36 cellular contexts compared by ENCODE assay signal in genomic region chr7:92362131-92362530, GRCh38.
A peak's percentile ranks its signal among the peaks of the same experiment; 100 is the strongest.
DNase-seq lines count a peak whose midpoint lies in the region; ATAC-seq, FAIRE-seq and TF ChIP-seq lines count a peak whose summit lies in the region.
"Had no signal": no experiment of that assay in that cellular context is flagged by ENCODE, and none has a peak within 500 bp of the region (broad histone marks: within the 10 kb centered on the region; RNA-seq: fewer than 3 reads in every experiment).

No MANE protein-coding gene starts in this region.

- CTCF ChIA-PET in SK-N-SH (lab: Yijun Ruan, JAX), result interaction anchor here (1.6 to 1.7 kb wide), 2 partner anchors 44 to 62 kb away, joined by 3 to 6 read pairs; no protein-coding TSS in a partner anchor

- no peaks in the 10 kb centered on the region for H3K9me3 Mint-ChIP-seq in astrocyte (ENCODE audit: unreplicated experiment)
- H3K9me3 Mint-ChIP-seq: CD4-positive, alpha-beta T cell; CD8-positive, alpha-beta memory T cell; CD8-positive, alpha-beta T cell had no signal

- no peak overlapping the region for H3K4me3 ChIP-seq in SK-N-SH (ENCODE audit: low read depth in 2 of 2, low read length in 1 of 2)
- no peak overlapping the region for H3K4me3 ChIP-seq in astrocyte (ENCODE audit: insufficient read depth, low read depth, low read length)
- H3K4me3 ChIP-seq in fibroblast of pulmonary artery (replicated peaks; ENCODE audit: low read depth, low read length), result no peak overlapping the region
- no peak overlapping the region for H3K4me3 ChIP-seq in fibroblast of the aortic adventitia (ENCODE audit: low read depth, low read length)
- H3K4me3 ChIP-seq: A549; BLaER1; BLaER1 treated with 17β-estradiol and CSF1 and Interleukin-3, amounts not matched to agents 10 nM and 100 nM had no signal

- TF ChIP-seq RAD21 in SK-N-SH (IDR thresholded peaks at IDR 0.05; ENCODE audit: low read length), result no peak

- H3K9me2 ChIP-seq in SK-N-SH, result no peaks in the 10 kb centered on the region

- H3K4me2 ChIP-seq in SK-N-SH, result no peak overlapping the region
- no peak overlapping the region for H3K4me2 ChIP-seq in astrocyte (ENCODE audit: low read length)
- H3K4me2 ChIP-seq: A549; BLaER1; BLaER1 treated with 17β-estradiol and CSF1 and Interleukin-3, amounts not matched to agents 10 nM and 100 nM had no signal

- no peaks in the 10 kb centered on the region for H3K79me2 ChIP-seq in SK-N-SH (ENCODE audit: insufficient read depth)
- no peaks in the 10 kb centered on the region for H3K79me2 ChIP-seq in astrocyte (ENCODE audit: insufficient read depth, low read length)

- peaks cover 8% of the 10 kb centered on the region for H3K36me3 Mint-ChIP-seq in astrocyte (ENCODE audit: low read depth, unreplicated experiment)

- no peak for TF ChIP-seq EP300 in SK-N-SH (IDR thresholded peaks at IDR 0.05; ENCODE audit: borderline replicate concordance in 1 of 2, low read depth in 1 of 2, low read length in 1 of 2)

- H3F3A ChIP-seq in SK-N-SH (replicated peaks; ENCODE audit: insufficient read depth), result peaks cover 13% of the 10 kb centered on the region

- peaks cover 32 to 51% of the 10 kb centered on the region in 2 experiments for H3K36me3 ChIP-seq in SK-N-SH (replicated peaks in 1 of 2; ENCODE audit: control insufficient read depth in 1 of 2, insufficient read depth in 2 of 2, low read length in 1 of 2)
- peaks cover 13% of the 10 kb centered on the region for H3K36me3 ChIP-seq in astrocyte (ENCODE audit: insufficient read depth, low read length)
- H3K36me3 ChIP-seq: BE2C had no signal

- FAIRE-seq in astrocyte (lab: Jason Lieb, UNC), result no peak
- FAIRE-seq: A549, D721Med had no signal

- no peak overlapping the region for H3K4me3 Mint-ChIP-seq in astrocyte (ENCODE audit: unreplicated experiment)
- H3K4me3 Mint-ChIP-seq: B cell; CD14-positive monocyte; CD4-positive, alpha-beta memory T cell; CD4-positive, alpha-beta T cell; CD4-positive, CD25-positive, alpha-beta regulatory T cell; CD8-positive, alpha-beta memory T cell; CD8-positive, alpha-beta T cell had no signal

- peaks cover 3% of the 10 kb centered on the region for H3K4me1 Mint-ChIP-seq in astrocyte (ENCODE audit: low read depth, unreplicated experiment)
- H3K4me1 Mint-ChIP-seq: B cell; CD14-positive monocyte; CD8-positive, alpha-beta memory T cell had no signal

- H3K27me3 ChIP-seq in SK-N-SH (ENCODE audit: insufficient read depth) (no peaks in the 10 kb centered on the region), astrocyte (ENCODE audit: insufficient read depth, low read length) (no peaks in the 10 kb centered on the region)
- H3K27me3 ChIP-seq: BE2C; BLaER1; BLaER1 treated with 17β-estradiol and CSF1 and Interleukin-3, amounts not matched to agents 10 nM and 100 nM had no signal

- no peaks in the 10 kb centered on the region for H3K27me3 Mint-ChIP-seq in astrocyte (ENCODE audit: low read depth, unreplicated experiment)
- H3K27me3 Mint-ChIP-seq: B cell; CD4-positive, alpha-beta memory T cell; CD4-positive, alpha-beta T cell; CD4-positive, CD25-positive, alpha-beta regulatory T cell; CD8-positive, alpha-beta memory T cell had no signal

- H3K9ac ChIP-seq in SK-N-SH (no peak overlapping the region), astrocyte (ENCODE audit: low read length) (no peak overlapping the region)
- H3K9ac ChIP-seq: BLaER1; BLaER1 treated with 17β-estradiol and CSF1 and Interleukin-3, amounts not matched to agents 10 nM and 100 nM had no signal

- no peaks in the 10 kb centered on the region for H3K9me3 ChIP-seq in SK-N-SH
- H3K9me3 ChIP-seq in astrocyte (ENCODE audit: insufficient read depth, low read depth, low read length), result no peaks in the 10 kb centered on the region
- H3K9me3 ChIP-seq: A549, BE2C, BLaER1, Caco-2 had no signal

- DNase-seq in SK-N-SH (no peak), astrocyte (ENCODE audit: low read depth) (peak; percentile 52), fibroblast of pulmonary artery (ENCODE audit: low read depth) (peak; percentile 71), fibroblast of the aortic adventitia (ENCODE audit: low read depth) (peak; percentile 96), NCI-H187 treated with DMSO at 0.1 percent for 48 hours (lab: John Stamatoyannopoulos, UW) (no peak), NCI-H1417 (lab: John Stamatoyannopoulos, UW) (no peak)
- DNase-seq: 8988T; ACHN; AML-193; BE2C; C1 segment of cervical spinal cord; Caco-2; Calu3; CD4-positive, alpha-beta memory T cell; CD4-positive, alpha-beta T cell; CD4-positive, CD25-positive, alpha-beta regulatory T cell; CD8-positive, alpha-beta memory T cell; CD8-positive, alpha-beta T cell; COR-L47; DMS 273 treated with DMSO at 0.1 percent for 48 hours; DMS153; DMS53; DMS79; DMS79 treated with DMSO at 0.1 percent for 48 hours; DND-41; EL had no signal

- H3K27ac ChIP-seq in SK-N-SH (ENCODE audit: low read depth in 2 of 2, low read length in 1 of 2) (no peak overlapping the region), astrocyte (ENCODE audit: low read depth, low read length) (no peak overlapping the region)
- H3K27ac ChIP-seq: 22Rv1; A549; BLaER1; BLaER1 treated with 17β-estradiol and CSF1 and Interleukin-3, amounts not matched to agents 10 nM and 100 nM; C4-2B had no signal

- H4K20me1 ChIP-seq in SK-N-SH (ENCODE audit: insufficient read depth) (no peaks in the 10 kb centered on the region), astrocyte (ENCODE audit: insufficient read depth, low read length) (no peaks in the 10 kb centered on the region)
- H4K20me1 ChIP-seq: BLaER1; BLaER1 treated with 17β-estradiol and CSF1 and Interleukin-3, amounts not matched to agents 10 nM and 100 nM had no signal

- ATAC-seq in SK-N-SH treated with all-trans-retinoic acid at 6 μM for 48 hours (no peak), HG02885 (IDR thresholded peaks at IDR 0.05; ENCODE audit: poor library complexity, unreplicated experiment) (no peak)
- ATAC-seq: A549; CD8-positive, alpha-beta T cell had no signal

- POLR2A ChIA-PET in SK-N-SH (lab: Yijun Ruan, JAX), result no interaction called here

- TF ChIP-seq CTCF in SK-N-SH (IDR thresholded peaks at IDR 0.05) (no peak), astrocyte (IDR thresholded peaks at IDR 0.05; ENCODE audit: insufficient read depth, low read depth, low read length) (no peak), fibroblast of pulmonary artery (IDR thresholded peaks at IDR 0.05; ENCODE audit: low read length, missing control alignments) (no peak), fibroblast of the aortic adventitia (IDR thresholded peaks at IDR 0.05; ENCODE audit: insufficient read depth, low read length) (no peak)

- H3K27ac Mint-ChIP-seq in astrocyte (ENCODE audit: unreplicated experiment), result no peak overlapping the region
- H3K27ac Mint-ChIP-seq: B cell; CD14-positive monocyte; CD4-positive, alpha-beta memory T cell; CD4-positive, alpha-beta T cell; CD8-positive, alpha-beta memory T cell; CD8-positive, alpha-beta T cell had no signal

- H2AFZ ChIP-seq in SK-N-SH (ENCODE audit: low read depth), result no peak overlapping the region
- no peak overlapping the region for H2AFZ ChIP-seq in astrocyte (ENCODE audit: low read depth, low read length)

- WGBS in SK-N-SH (ENCODE audit: low lambda C conversion rate), result 96% methylated on average over 2 of the region's 2 CpGs

- H3K4me1 ChIP-seq in SK-N-SH (ENCODE audit: control insufficient read depth in 1 of 2, insufficient read depth in 2 of 2, low read depth in 1 of 2, low read length in 1 of 2) (peaks cover 0 to 16% of the 10 kb centered on the region in 2 experiments; a peak in 1 of 4 replicates), astrocyte (ENCODE audit: insufficient read depth, low read length) (peaks cover 3% of the 10 kb centered on the region)
- H3K4me1 ChIP-seq: A549, BE2C, BLaER1, Caco-2 had no signal

TF ChIP-seq in SK-N-SH treated with all-trans-retinoic acid at 6 μM for 48 hours, 23 proteins besides CTCF, POLR2A, EP300 and RAD21:
- TF ChIP-seq ESRRG (CRISPR knock-in tag; IDR thresholded peaks at IDR 0.05), result no peak
- peak; percentile 64 for TF ChIP-seq ISL1 (CRISPR knock-in tag; IDR thresholded peaks at IDR 0.05)

TF ChIP-seq in SK-N-SH, 30 proteins besides CTCF, POLR2A, EP300 and RAD21:
- TF ChIP-seq SMC3 (IDR thresholded peaks at IDR 0.05; ENCODE audit: low read depth, low read length) (no peak), PBX3 (IDR thresholded peaks at IDR 0.05) (no peak), TAF1 (IDR thresholded peaks at IDR 0.05; ENCODE audit: borderline replicate concordance, low read depth, low read length) (no peak), CHD2 (IDR thresholded peaks at IDR 0.05; ENCODE audit: low read length, partially characterized antibody) (no peak), NFIC (IDR thresholded peaks at IDR 0.05; ENCODE audit: borderline replicate concordance) (no peak), IRF3 (IDR thresholded peaks at IDR 0.05; ENCODE audit: low read depth, low read length) (no peak), TCF12 (IDR thresholded peaks at IDR 0.05) (no peak)

Comparison
In these comparisons a context has a peak if more than half of its experiments do, and no peak if none do; other contexts are left out.
1. DNase-seq: peak in astrocyte (single experiment), fibroblast of pulmonary artery (single experiment) and fibroblast of the aortic adventitia (single experiment); none in SK-N-SH (single experiment), NCI-H187 treated with DMSO at 0.1 percent for 48 hours (single experiment) and NCI-H1417 (0 of 3).